9 cellular contexts compared by ENCODE assay signal in the genomic region with DNA sequence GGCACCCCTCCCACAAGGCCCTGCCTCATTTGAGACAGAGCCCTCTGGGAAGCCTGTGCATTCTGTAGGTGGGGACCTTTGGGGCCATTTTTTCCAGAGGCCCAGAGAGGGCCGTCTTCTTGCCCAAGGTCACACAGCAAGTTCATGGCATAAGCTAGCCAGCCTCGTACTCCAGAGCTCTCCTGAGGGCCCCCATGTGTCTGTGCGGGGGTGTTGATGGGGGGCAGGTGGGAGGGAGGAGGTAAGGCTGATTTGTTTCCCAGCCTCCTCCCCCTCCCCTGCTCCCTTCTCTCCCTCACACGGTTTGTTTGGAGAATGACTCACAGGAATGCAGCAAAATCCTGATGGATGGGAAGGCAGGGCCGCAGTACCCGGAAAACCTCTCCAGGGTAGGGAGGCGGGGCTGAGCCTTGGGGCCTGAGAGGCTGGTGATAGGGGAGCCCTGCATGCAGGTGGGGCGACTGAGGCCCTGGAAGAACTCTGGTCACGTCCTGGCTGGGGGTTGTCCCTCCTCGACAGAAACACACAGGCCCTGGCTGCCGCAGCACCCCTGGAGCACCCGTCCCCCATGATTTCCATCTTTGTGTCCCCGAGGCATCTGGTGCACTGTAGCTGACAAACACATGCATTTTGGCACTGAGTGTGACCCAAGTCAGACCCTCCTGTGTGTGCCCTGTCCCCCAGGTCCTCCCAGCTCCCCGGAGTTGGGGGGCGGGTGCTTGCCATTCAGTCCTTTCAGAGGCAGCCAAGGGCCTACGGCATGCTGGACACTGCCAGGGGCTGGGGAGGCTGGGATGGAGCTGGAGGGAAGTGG. TPM values are rescaled to one million over a fixed set of nuclear protein-coding genes. Genes with fewer than 3 reads are reported as not detected.
DNase-seq lines count a peak whose midpoint lies in the region; ATAC-seq, FAIRE-seq and TF ChIP-seq lines count a peak whose summit lies in the region.
"Had no signal": no experiment of that assay in that cellular context is flagged by ENCODE, and none has a peak within 500 bp of the region (broad histone marks: within the 10 kb centered on the region; RNA-seq: fewer than 3 reads in every experiment).

No MANE protein-coding gene starts in this region.

- H3K27me3 ChIP-seq in GM23338 (ENCODE audit: insufficient read depth) (peaks cover 100% of the 10 kb centered on the region), right cardiac atrium (ENCODE audit: control insufficient read depth, insufficient read depth) (no peaks in the 10 kb centered on the region), small intestine (ENCODE audit: control insufficient read depth in 2 of 2, insufficient read depth in 2 of 2, low read length in 2 of 2) (no peaks in the 10 kb centered on the region)

- no peak for TF ChIP-seq CTCF in GM23338 (conservative IDR thresholded peaks at IDR 0.05; ENCODE audit: low read depth in 2 of 2)

- H3K27me3 Mint-ChIP-seq in GM23338 (ENCODE audit: insufficient read depth, low read depth, poor library complexity): peaks cover 46% of the 10 kb centered on the region
- no peaks in the 10 kb centered on the region for H3K27me3 Mint-ChIP-seq in activated naive CD8-positive, alpha-beta T cell treated with anti-CD3 and anti-CD28 coated beads for 36 hours
- H3K27me3 Mint-ChIP-seq in activated T-helper 2 cell treated with anti-CD3 and anti-CD28 coated beads, Interferon-gamma antibody, Interleukin-2, Interleukin-4, amounts not matched to agents 10 μg/mL and 5 μg/mL and 100 μg/mL, durations not matched to agents 14 hours and 24 hours and 36 hours (ENCODE audit: low read depth): no peaks in the 10 kb centered on the region

- DNase-seq in GM23338 (ENCODE audit: low spot score) (peak; percentile 92), T1000 (lab: John Stamatoyannopoulos, UW) (peak; percentile 71), right cardiac atrium (peak in 1 of 3 donors; percentile 40), small intestine (peak; percentile 88)
- no peak for DNase-seq in effector CD4-positive, alpha-beta T cell
- DNase-seq in activated effector memory CD4-positive, alpha-beta T cell treated with anti-CD3 and anti-CD28 coated beads, Interleukin-2, amount 50 U/mL, for 16 hours: no peak
- no peak for DNase-seq in activated naive CD8-positive, alpha-beta T cell treated with anti-CD3 and anti-CD28 coated beads for 36 hours
- no peak for DNase-seq in activated T-helper 2 cell treated with anti-CD3 and anti-CD28 coated beads, Interferon-gamma antibody, Interleukin-2, Interleukin-4, amounts not matched to agents 10 μg/mL and 5 μg/mL and 100 μg/mL, durations not matched to agents 14 hours and 24 hours and 36 hours (ENCODE audit: low spot score)
- DNase-seq: cortex of kidney had no signal

- H3K4me1 Mint-ChIP-seq in GM23338: peaks cover 37% of the 10 kb centered on the region
- peaks cover 16% of the 10 kb centered on the region for H3K4me1 Mint-ChIP-seq in activated naive CD8-positive, alpha-beta T cell treated with anti-CD3 and anti-CD28 coated beads for 36 hours
- H3K4me1 Mint-ChIP-seq in activated T-helper 2 cell treated with anti-CD3 and anti-CD28 coated beads, Interferon-gamma antibody, Interleukin-2, Interleukin-4, amounts not matched to agents 10 μg/mL and 5 μg/mL and 100 μg/mL, durations not matched to agents 14 hours and 24 hours and 36 hours (ENCODE audit: low read depth): peaks cover 16% of the 10 kb centered on the region

- no peaks in the 10 kb centered on the region for H3K36me3 Mint-ChIP-seq in GM23338 (ENCODE audit: low read depth)
- no peaks in the 10 kb centered on the region for H3K36me3 Mint-ChIP-seq in activated naive CD8-positive, alpha-beta T cell treated with anti-CD3 and anti-CD28 coated beads for 36 hours
- H3K36me3 Mint-ChIP-seq in activated T-helper 2 cell treated with anti-CD3 and anti-CD28 coated beads, Interferon-gamma antibody, Interleukin-2, Interleukin-4, amounts not matched to agents 10 μg/mL and 5 μg/mL and 100 μg/mL, durations not matched to agents 14 hours and 24 hours and 36 hours (ENCODE audit: low read depth): peaks cover 3% of the 10 kb centered on the region

- H3K4me3 ChIP-seq in GM23338 (no peak overlapping the region), right cardiac atrium (ENCODE audit: low read length) (no peak overlapping the region), small intestine (ENCODE audit: low read depth in 1 of 2, low read length in 2 of 2) (no peak overlapping the region)

- H4K20me1 ChIP-seq in GM23338 (replicated peaks; ENCODE audit: insufficient read depth): no peaks in the 10 kb centered on the region

- no peaks in the 10 kb centered on the region for H3K79me2 ChIP-seq in GM23338 (replicated peaks; ENCODE audit: insufficient read depth)

- H3K9me3 Mint-ChIP-seq in GM23338: no peaks in the 10 kb centered on the region
- no peaks in the 10 kb centered on the region for H3K9me3 Mint-ChIP-seq in activated naive CD8-positive, alpha-beta T cell treated with anti-CD3 and anti-CD28 coated beads for 36 hours
- no peaks in the 10 kb centered on the region for H3K9me3 Mint-ChIP-seq in activated T-helper 2 cell treated with anti-CD3 and anti-CD28 coated beads, Interferon-gamma antibody, Interleukin-2, Interleukin-4, amounts not matched to agents 10 μg/mL and 5 μg/mL and 100 μg/mL, durations not matched to agents 14 hours and 24 hours and 36 hours

- H2AFZ ChIP-seq in GM23338: peak overlapping the region; percentile 80

- 54% methylated on average over 16 of the region's 16 CpGs for WGBS in right cardiac atrium
- WGBS in small intestine, 3 donors: 19 to 47% (median 45%) methylated on average over 16 of the region's 16 CpGs

- no peak overlapping the region; the same call in 1 of the 2 replicates for H3K27ac Mint-ChIP-seq in GM23338
- H3K27ac Mint-ChIP-seq in activated naive CD8-positive, alpha-beta T cell treated with anti-CD3 and anti-CD28 coated beads for 36 hours: no peak overlapping the region
- H3K27ac Mint-ChIP-seq in activated T-helper 2 cell treated with anti-CD3 and anti-CD28 coated beads, Interferon-gamma antibody, Interleukin-2, Interleukin-4, amounts not matched to agents 10 μg/mL and 5 μg/mL and 100 μg/mL, durations not matched to agents 14 hours and 24 hours and 36 hours: no peak overlapping the region

- no peaks in the 10 kb centered on the region for H3K9me3 ChIP-seq in right cardiac atrium (ENCODE audit: control insufficient read depth, low read length)
- no peaks in the 10 kb centered on the region for H3K9me3 ChIP-seq in small intestine (ENCODE audit: control insufficient read depth, low read depth)

- peak overlapping the region; percentile 74 for H3K4me2 ChIP-seq in GM23338

- FAIRE-seq in small intestine (lab: Jason Lieb, UNC): no peak

- intact Hi-C loops in right cardiac atrium (cut with DNase I): no loop called here
- intact Hi-C loops in activated T-helper 2 cell treated with anti-CD3 and anti-CD28 coated beads, Interferon-gamma antibody, Interleukin-2, Interleukin-4, amounts not matched to agents 10 μg/mL and 5 μg/mL and 100 μg/mL, durations not matched to agents 14 hours and 24 hours and 36 hours (cut with micrococcal nuclease): no loop called here

- no peaks in the 10 kb centered on the region for H3K9me2 ChIP-seq in GM23338 (ENCODE audit: insufficient read depth)

- H3K4me1 ChIP-seq in GM23338 (ENCODE audit: insufficient read depth) (peaks cover 18% of the 10 kb centered on the region; the same call in 1 of the 2 replicates), right cardiac atrium (ENCODE audit: control insufficient read depth, insufficient read depth, low read length) (peaks cover 14% of the 10 kb centered on the region), small intestine (ENCODE audit: control insufficient read depth in 2 of 2, insufficient read depth in 1 of 2, low read depth in 1 of 2, low read length in 1 of 2) (peaks cover 6 to 9% of the 10 kb centered on the region in 2 donors)

- ATAC-seq in GM23338 (peak; percentile 87), right cardiac atrium (peak; percentile 38 to 68)

- H3K36me3 ChIP-seq in GM23338 (ENCODE audit: insufficient read depth): no peaks in the 10 kb centered on the region
- peaks cover 0 to 2% of the 10 kb centered on the region in 2 donors for H3K36me3 ChIP-seq in small intestine (ENCODE audit: control insufficient read depth in 2 of 2, insufficient read depth in 2 of 2, low read length in 2 of 2)

- H3F3A ChIP-seq in GM23338 (replicated peaks; ENCODE audit: low read depth): no peaks in the 10 kb centered on the region

- H3K27ac ChIP-seq in GM23338 (ENCODE audit: low read depth) (no peak overlapping the region), right cardiac atrium (ENCODE audit: low read length) (no peak overlapping the region), small intestine (ENCODE audit: low read depth in 1 of 2, low read length in 1 of 2) (peak overlapping the region; percentile 21 to 80)

- H3K4me3 Mint-ChIP-seq in GM23338: peak overlapping the region; percentile 17; the same call in 2 of the 3 replicates
- no peak overlapping the region for H3K4me3 Mint-ChIP-seq in activated naive CD8-positive, alpha-beta T cell treated with anti-CD3 and anti-CD28 coated beads for 36 hours
- H3K4me3 Mint-ChIP-seq in activated T-helper 2 cell treated with anti-CD3 and anti-CD28 coated beads, Interferon-gamma antibody, Interleukin-2, Interleukin-4, amounts not matched to agents 10 μg/mL and 5 μg/mL and 100 μg/mL, durations not matched to agents 14 hours and 24 hours and 36 hours (ENCODE audit: low read depth): no peak overlapping the region

TF ChIP-seq in GM23338, 12 proteins besides CTCF, POLR2A, EP300 and RAD21 (continues in another document):
- TF ChIP-seq, protein P1, sequence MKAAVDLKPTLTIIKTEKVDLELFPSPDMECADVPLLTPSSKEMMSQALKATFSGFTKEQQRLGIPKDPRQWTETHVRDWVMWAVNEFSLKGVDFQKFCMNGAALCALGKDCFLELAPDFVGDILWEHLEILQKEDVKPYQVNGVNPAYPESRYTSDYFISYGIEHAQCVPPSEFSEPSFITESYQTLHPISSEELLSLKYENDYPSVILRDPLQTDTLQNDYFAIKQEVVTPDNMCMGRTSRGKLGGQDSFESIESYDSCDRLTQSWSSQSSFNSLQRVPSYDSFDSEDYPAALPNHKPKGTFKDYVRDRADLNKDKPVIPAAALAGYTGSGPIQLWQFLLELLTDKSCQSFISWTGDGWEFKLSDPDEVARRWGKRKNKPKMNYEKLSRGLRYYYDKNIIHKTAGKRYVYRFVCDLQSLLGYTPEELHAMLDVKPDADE (IDR thresholded peaks at IDR 0.05): no peak
- TF ChIP-seq CREB1 (CRISPR knock-in tag; IDR thresholded peaks at IDR 0.05; ENCODE audit: low read depth) (0 out of 2 replicates have a peak, but pooled peaks have one; percentile 14), ZNF331 (CRISPR knock-in tag; IDR thresholded peaks at IDR 0.05; ENCODE audit: low read depth) (no peak)

RNA-seq across cellular contexts. Expression of a gene that starts 29.7 kb away (rescaled TPM):
- 0.87 and 2.1 TPM in 2 replicates for total RNA-seq in GM23338 (2014; rRNA removed; shearing (Covaris generic))
- polyA plus RNA-seq in GM23338 (2016; fragmentation: Nextera tagmentation; extraction: Ambion mirVana) (0.75 and 0.89 TPM in 2 replicates), right cardiac atrium (18.8 TPM), small intestine (1 to 10 TPM; 2.4 to 9.3 (median 3.1) TPM)
- 10 to 100 TPM; 18.2 to 26.8 (median 23.4) TPM for total RNA-seq in right cardiac atrium
- 10 to 100 TPM; 19.6 to 21.1 TPM for total RNA-seq in activated naive CD8-positive, alpha-beta T cell treated with anti-CD3 and anti-CD28 coated beads for 36 hours
- total RNA-seq in activated T-helper 2 cell treated with anti-CD3 and anti-CD28 coated beads, Interferon-gamma antibody, Interleukin-2, Interleukin-4, amounts not matched to agents 10 μg/mL and 5 μg/mL and 100 μg/mL, durations not matched to agents 14 hours and 24 hours and 36 hours: 33.5 and 36.5 TPM in 2 replicates

Comparison
In these comparisons a context has a peak if more than half of its experiments do, and no peak if none do; other contexts are left out.
1. DNase-seq: peak in GM23338 (single experiment), T1000 (single experiment) and small intestine (single experiment); none in effector CD4-positive, alpha-beta T cell (single experiment), activated effector memory CD4-positive, alpha-beta T cell treated with anti-CD3 and anti-CD28 coated beads, Interleukin-2, amount 50 U/mL, for 16 hours (single experiment), activated naive CD8-positive, alpha-beta T cell treated with anti-CD3 and anti-CD28 coated beads for 36 hours (single experiment) and activated T-helper 2 cell treated with anti-CD3 and anti-CD28 coated beads, Interferon-gamma antibody, Interleukin-2, Interleukin-4, amounts not matched to agents 10 μg/mL and 5 μg/mL and 100 μg/mL, durations not matched to agents 14 hours and 24 hours and 36 hours (single experiment).
2. H3K27ac ChIP-seq: peak in small intestine (2 of 2); none in GM23338 (single experiment) and right cardiac atrium (single experiment).